ENCODE assay signal across 27 cellular contexts in the genomic region with DNA sequence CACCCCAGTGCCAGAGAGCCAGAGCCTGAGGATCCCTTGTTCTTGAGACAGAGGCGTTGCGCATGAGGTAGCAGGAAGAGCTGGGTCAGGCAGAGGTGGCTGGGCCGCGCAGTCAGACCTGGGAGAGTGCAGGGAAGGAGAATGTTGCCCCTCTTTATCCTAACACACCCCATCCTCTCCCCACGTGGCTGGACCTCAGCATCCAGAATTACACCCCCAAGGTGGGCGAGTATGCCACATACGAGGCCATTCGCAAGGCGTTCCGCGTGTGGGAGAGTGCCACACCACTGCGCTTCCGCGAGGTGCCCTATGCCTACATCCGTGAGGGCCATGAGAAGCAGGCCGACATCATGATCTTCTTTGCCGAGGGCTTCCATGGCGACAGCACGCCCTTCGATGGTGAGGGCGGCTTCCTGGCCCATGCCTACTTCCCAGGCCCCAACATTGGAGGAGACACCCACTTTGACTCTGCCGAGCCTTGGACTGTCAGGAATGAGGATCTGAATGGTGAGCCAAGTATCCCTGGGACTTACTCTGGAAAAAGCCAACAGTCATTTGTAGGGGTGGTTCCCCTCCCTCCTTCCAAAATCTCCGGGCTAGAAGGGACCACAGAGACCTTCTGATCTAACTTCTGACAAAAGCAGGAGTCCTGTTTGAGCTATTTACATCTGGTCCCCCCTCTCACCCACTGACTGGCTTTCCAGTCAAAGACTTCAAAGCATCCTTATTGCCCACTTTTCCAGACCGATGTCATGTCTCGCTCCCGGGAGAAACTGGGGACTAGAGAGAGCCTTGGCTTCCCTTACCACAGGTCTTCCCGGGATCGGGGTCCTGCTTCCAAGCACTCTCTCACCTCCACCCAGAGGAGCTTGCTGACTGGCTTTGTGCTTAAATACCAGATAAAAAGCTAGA. TPM values are rescaled to one million over a fixed set of nuclear protein-coding genes. Genes with fewer than 3 reads are reported as not detected.
A peak's percentile ranks its signal among the peaks of the same experiment; 100 is the strongest.
DNase-seq lines count a peak whose midpoint lies in the region; ATAC-seq and TF ChIP-seq lines count a peak whose summit lies in the region.
"Had no signal": no experiment of that assay in that cellular context is flagged by ENCODE, and none has a peak within 500 bp of the region (broad histone marks: within the 10 kb centered on the region; RNA-seq: fewer than 3 reads in every experiment).

No MANE protein-coding gene starts in this region.

- peaks cover 90% of the 10 kb centered on the region for H3K36me3 ChIP-seq in RWPE2 (ENCODE audit: low read depth)
- H3K36me3 ChIP-seq in fibroblast of lung (ENCODE audit: control insufficient read depth, insufficient read depth, low read length) = peaks cover 62% of the 10 kb centered on the region
- H3K36me3 ChIP-seq in skeletal muscle satellite cell (ENCODE audit: insufficient read depth, low read length) = peaks cover 82% of the 10 kb centered on the region
- H3K36me3 ChIP-seq: ovary had no signal

- H3K27me3 ChIP-seq in AG04450 (ENCODE audit: control insufficient read depth, insufficient read depth, low read length) (no peaks in the 10 kb centered on the region), RWPE2 (ENCODE audit: insufficient read depth, poor library complexity, severe bottlenecking) (no peaks in the 10 kb centered on the region), fibroblast of lung (ENCODE audit: control insufficient read depth, insufficient read depth, low read length) (no peaks in the 10 kb centered on the region), skeletal muscle satellite cell (ENCODE audit: control insufficient read depth, insufficient read depth, low read length) (no peaks in the 10 kb centered on the region)
- H3K27me3 ChIP-seq: ovary had no signal

- no peak for DNase-seq in AG04450 (ENCODE audit: low read depth, low spot score)
- peak; percentile 55 for DNase-seq in RWPE2 (ENCODE audit: low spot score)
- DNase-seq in fibroblast of lung (ENCODE audit: low read depth in 2 of 2) = no peak
- DNase-seq in NCI-H69 (lab: John Stamatoyannopoulos, UW) = no peak
- DNase-seq: 8988T; activated CD4-positive, CD25-positive, alpha-beta regulatory T cell treated with anti-CD3 and anti-CD28 coated beads, Interleukin-2, amount 50 U/mL, for 72 hours; activated CD8-positive, alpha-beta T cell treated with anti-CD3 and anti-CD28 coated beads for 36 hours; activated T-cell treated with anti-CD3 and anti-CD28 coated beads for 4 hours; AML-193; CD4-positive, alpha-beta memory T cell; DMS 273 treated with DMSO at 0.1 percent for 48 hours; islet precursor cell; natural killer cell; NCI-H1048; NCI-H1694; NCI-H446 treated with DMSO at 0.1 percent for 48 hours; stimulated activated CD4-positive, alpha-beta T cell treated with anti-CD3 and anti-CD28 coated beads, Interleukin-12 subunit alpha, Interleukin-12 subunit beta, amount 100 ng/mL, for 4 hours; stimulated activated CD4-positive, alpha-beta T cell treated with anti-CD3 and anti-CD28 coated beads, Interleukin-4, amount 100 ng/mL, for 1 hour; substantia nigra; T-helper 17 cell had no signal

- ATAC-seq in RWPE2 (ENCODE audit: low read depth) = no peak
- no peak for ATAC-seq in GM19397 (IDR thresholded peaks at IDR 0.05; ENCODE audit: unreplicated experiment)
- no peak for ATAC-seq in HG03135 (IDR thresholded peaks at IDR 0.05; ENCODE audit: unreplicated experiment)
- no peak for ATAC-seq in GM21390 (IDR thresholded peaks at IDR 0.05; ENCODE audit: unreplicated experiment)
- ATAC-seq: activated CD8-positive, alpha-beta T cell treated with anti-CD3 and anti-CD28 coated beads for 36 hours; HCT116; natural killer cell; SK-N-SH treated with all-trans-retinoic acid at 6 μM for 48 hours; T-helper 17 cell had no signal

- POLR2A ChIA-PET in AG04450 (lab: Yijun Ruan, JAX) = interaction anchor here (2.0 kb wide), 1 partner anchor 8 kb away, joined by 7 read pairs; no protein-coding TSS in a partner anchor

- H3K4me3 ChIP-seq in AG04450 (ENCODE audit: low read depth, low read length) = no peak overlapping the region
- H3K4me3 ChIP-seq in RWPE2 (ENCODE audit: severe bottlenecking) = no peak overlapping the region
- H3K4me3 ChIP-seq in fibroblast of lung (replicated peaks in 1 of 4; ENCODE audit: control extremely low read depth in 1 of 4, insufficient read depth in 1 of 4, low read depth in 3 of 4, low read length in 4 of 4) = peak overlapping the region in 1 of 4 experiments; percentile 4
- H3K4me3 ChIP-seq in skeletal muscle satellite cell (ENCODE audit: low read length) = no peak overlapping the region
- H3K4me3 ChIP-seq: ovary had no signal

- no peaks in the 10 kb centered on the region for H4K20me1 ChIP-seq in fibroblast of lung (ENCODE audit: control insufficient read depth, extremely low read depth, insufficient read depth, low read length)

- H3K4me1 ChIP-seq in RWPE2 (ENCODE audit: insufficient read depth, poor library complexity, severe bottlenecking) (peaks cover 28% of the 10 kb centered on the region), fibroblast of lung (ENCODE audit: control insufficient read depth, extremely low read depth, insufficient read depth, low read length) (peaks cover 36% of the 10 kb centered on the region), skeletal muscle satellite cell (ENCODE audit: control insufficient read depth, insufficient read depth, low read length) (peaks cover 27% of the 10 kb centered on the region)

- H3K27ac ChIP-seq in AG04450 (ENCODE audit: low read depth, low read length) (peak overlapping the region; percentile 47), RWPE2 (ENCODE audit: poor library complexity, severe bottlenecking) (peak overlapping the region; percentile 98), fibroblast of lung (ENCODE audit: insufficient read depth, low read length) (peak overlapping the region; percentile 63)
- H3K27ac ChIP-seq: ovary had no signal

- H3K9me3 ChIP-seq in AG04450 (ENCODE audit: control insufficient read depth, insufficient read depth, low read length) (peaks cover 2% of the 10 kb centered on the region; the same call in 1 of the 2 replicates), RWPE2 (ENCODE audit: severe bottlenecking) (no peaks in the 10 kb centered on the region), fibroblast of lung (ENCODE audit: control insufficient read depth, insufficient read depth, low read depth, low read length) (no peaks in the 10 kb centered on the region), skeletal muscle satellite cell (replicated peaks; ENCODE audit: low read length) (no peaks in the 10 kb centered on the region)
- H3K9me3 ChIP-seq: ovary had no signal

- no peak for TF ChIP-seq CTCF in AG04450 (IDR thresholded peaks at IDR 0.05; ENCODE audit: low read depth, low read length)
- no peak for TF ChIP-seq CTCF in RWPE2 (IDR thresholded peaks at IDR 0.05; ENCODE audit: poor library complexity, severe bottlenecking)
- no peak for TF ChIP-seq CTCF in fibroblast of lung (conservative IDR thresholded peaks at IDR 0.05 in 1 of 2, IDR thresholded peaks at IDR 0.05 in 1 of 2; ENCODE audit: low read depth in 1 of 2, low read length in 2 of 2)

- H2AFZ ChIP-seq in fibroblast of lung (ENCODE audit: low read length) = no peak overlapping the region

- H3K79me2 ChIP-seq in fibroblast of lung (ENCODE audit: control insufficient read depth, insufficient read depth, low read length) = peaks cover 86% of the 10 kb centered on the region

- H3K9ac ChIP-seq in fibroblast of lung (ENCODE audit: insufficient read depth, low read length) (peak overlapping the region; percentile 17), skeletal muscle satellite cell (ENCODE audit: low read depth, low read length) (peak overlapping the region; percentile 4)

- CTCF ChIA-PET in AG04450 (lab: Charles Lee) = interaction anchor here (0.8 to 1.5 kb wide), 3 partner anchors 11 to 285 kb away, joined by 3 to 6 read pairs (median 3); no protein-coding TSS in a partner anchor

- H3K4me2 ChIP-seq in fibroblast of lung (ENCODE audit: extremely low read depth, insufficient read depth, low read length) (no peak overlapping the region), skeletal muscle satellite cell (ENCODE audit: low read length) (no peak overlapping the region)

RNA-seq across cellular contexts. Expression of gene MMP14, which starts 6.1 kb away (rescaled TPM):
- polyA plus RNA-seq in AG04450 (2011; rRNA removed) (365 and 448 TPM in 2 replicates), fibroblast of lung (393 and 397 TPM in 2 replicates)
- 257 and 350 TPM in 2 replicates for polyA minus RNA-seq in AG04450 (2011; rRNA and poly(A)+ RNA removed)
- total RNA-seq in fibroblast of lung = 346 and 375 TPM in 2 replicates
- polyA plus RNA-seq in fibroblast of lung (2012) = 394 and 407 TPM in 2 replicates
- polyA minus RNA-seq in fibroblast of lung (ENCODE audit: low replicate concordance) = 565 and 590 TPM in 2 replicates
- total RNA-seq in skeletal muscle satellite cell (2012; rRNA removed) = 260 and 382 TPM in 2 replicates
- polyA plus RNA-seq: CD4-positive, alpha-beta memory T cell had no signal

RNA-seq across cellular contexts. Expression of gene MRPL52, which starts 12.8 kb away (rescaled TPM):
- 71.8 and 78.1 TPM in 2 replicates for polyA plus RNA-seq in AG04450 (2011; rRNA removed)
- 17.4 and 20.0 TPM in 2 replicates for polyA minus RNA-seq in AG04450 (2011; rRNA and poly(A)+ RNA removed)
- total RNA-seq in fibroblast of lung = 40.8 and 50.5 TPM in 2 replicates
- polyA plus RNA-seq in fibroblast of lung = 38.0 and 44.1 TPM in 2 replicates
- 145 and 212 TPM in 2 replicates for polyA plus RNA-seq in fibroblast of lung (2012)
- 2.2 and 32.5 TPM in 2 replicates for polyA minus RNA-seq in fibroblast of lung (ENCODE audit: low replicate concordance)
- 51.3 and 68.4 TPM in 2 replicates for total RNA-seq in skeletal muscle satellite cell (2012; rRNA removed)

RNA-seq across cellular contexts. Expression of gene SLC7A7, which starts 27.2 kb away (rescaled TPM):
- polyA plus RNA-seq in AG04450 (2011; rRNA removed) (7.5 and 7.7 TPM in 2 replicates), fibroblast of lung (7.1 and 9.5 TPM in 2 replicates)
- 6.8 and 9.1 TPM in 2 replicates for polyA minus RNA-seq in AG04450 (2011; rRNA and poly(A)+ RNA removed)
- 5.1 and 6.3 TPM in 2 replicates for total RNA-seq in fibroblast of lung
- polyA plus RNA-seq in fibroblast of lung (2012) = 3.0 and 4.1 TPM in 2 replicates
- polyA minus RNA-seq in fibroblast of lung (ENCODE audit: low replicate concordance) = 13.6 and 26.7 TPM in 2 replicates
- 1.0 and 2.2 TPM in 2 replicates for total RNA-seq in skeletal muscle satellite cell (2012; rRNA removed)

RNA-seq across cellular contexts. Expression of gene LRP10, which starts 29.1 kb away (rescaled TPM):
- 87.8 and 125 TPM in 2 replicates for polyA plus RNA-seq in AG04450 (2011; rRNA removed)
- 128 and 185 TPM in 2 replicates for polyA minus RNA-seq in AG04450 (2011; rRNA and poly(A)+ RNA removed)
- total RNA-seq in fibroblast of lung = 71.9 and 95.5 TPM in 2 replicates
- 100 and 130 TPM in 2 replicates for polyA plus RNA-seq in fibroblast of lung
- 143 and 172 TPM in 2 replicates for polyA plus RNA-seq in fibroblast of lung (2012)
- polyA minus RNA-seq in fibroblast of lung (ENCODE audit: low replicate concordance) = 703 and 794 TPM in 2 replicates
- 66.2 and 69.0 TPM in 2 replicates for total RNA-seq in skeletal muscle satellite cell (2012; rRNA removed)

RNA-seq across cellular contexts. Expression of gene REM2, which starts 40.6 kb away (rescaled TPM):
- polyA plus RNA-seq in AG04450 (2011; rRNA removed) (0.06 and 0.19 TPM in 2 replicates), fibroblast of lung (0.02 and 0.06 TPM in 2 replicates)
- polyA minus RNA-seq in AG04450 (2011; rRNA and poly(A)+ RNA removed) = 0.23 TPM in 1 of 2 replicates, not detected in the other
- 0.17 and 0.26 TPM in 2 replicates for total RNA-seq in fibroblast of lung
- polyA plus RNA-seq in fibroblast of lung (2012) = 0.10 and 0.15 TPM in 2 replicates
- polyA minus RNA-seq in fibroblast of lung (ENCODE audit: low replicate concordance) = not detected in 2 replicates
- total RNA-seq in skeletal muscle satellite cell (2012; rRNA removed) = 0.22 and 0.25 TPM in 2 replicates

Comparison
In these comparisons a context has a peak if more than half of its experiments do, and no peak if none do; other contexts are left out.
1. H3K27ac ChIP-seq: peak in every context shown above with its lines; median percentile 98 in RWPE2; 63 in fibroblast of lung; 47 in AG04450.